Comparison of ENCODE assay signal across 28 cellular contexts in genomic region chr6:103456652-103457051, GRCh38.
"Had no signal": no experiment of that assay in that cellular context is flagged by ENCODE, and none has a peak within 500 bp of the region (broad histone marks: within the 10 kb centered on the region; RNA-seq: fewer than 3 reads in every experiment).

No MANE protein-coding gene starts in this region.

- H3K36me3 ChIP-seq: colonic mucosa, esophagus muscularis mucosa, esophagus squamous epithelium, gastrocnemius medialis, gastroesophageal sphincter, heart left ventricle, heart right ventricle had no signal

- H3K27me3 ChIP-seq: colonic mucosa, dorsolateral prefrontal cortex, esophagus muscularis mucosa, esophagus squamous epithelium, foreskin keratinocyte, gastrocnemius medialis, gastroesophageal sphincter, heart left ventricle, heart right ventricle had no signal

- H3K4me3 ChIP-seq: colonic mucosa, coronary artery, dorsolateral prefrontal cortex, esophagus muscularis mucosa, esophagus squamous epithelium, gastrocnemius medialis, gastroesophageal sphincter, heart left ventricle, heart right ventricle had no signal

- H3K4me1 ChIP-seq: colonic mucosa, esophagus muscularis mucosa, esophagus squamous epithelium, foreskin keratinocyte, gastrocnemius medialis, gastroesophageal sphincter, heart left ventricle, heart right ventricle had no signal

- H3K27ac ChIP-seq: colonic mucosa, coronary artery, dorsolateral prefrontal cortex, epithelial cell of prostate, esophagus muscularis mucosa, esophagus squamous epithelium, foreskin keratinocyte, gastrocnemius medialis, gastroesophageal sphincter, heart left ventricle, heart right ventricle had no signal

- H3K9me3 ChIP-seq: colonic mucosa, esophagus muscularis mucosa, esophagus squamous epithelium, gastrocnemius medialis, gastroesophageal sphincter, heart left ventricle had no signal

- ATAC-seq: effector memory CD8-positive, alpha-beta T cell; esophagus mucosa; foreskin keratinocyte; gastrocnemius medialis; gastroesophageal sphincter; heart left ventricle; heart right ventricle had no signal

- FAIRE-seq: colon, endometrium, endothelial cell of umbilical vein, frontal cortex had no signal

- DNase-seq: colonic mucosa; cortex of kidney; dermis blood vessel endothelial cell; dorsolateral prefrontal cortex; effector CD4-positive, alpha-beta T cell; effector CD8-positive, alpha-beta T cell; effector memory CD4-positive, alpha-beta T cell; effector memory CD8-positive, alpha-beta T cell; endodermal cell; erythroblast; esophagus squamous epithelium; foreskin fibroblast; foreskin keratinocyte; foreskin melanocyte; gastrocnemius medialis; glutamatergic neuron; head of caudate nucleus; heart left ventricle; heart right ventricle had no signal
